1 cellular context compared by ENCODE assay signal in the genomic region with DNA sequence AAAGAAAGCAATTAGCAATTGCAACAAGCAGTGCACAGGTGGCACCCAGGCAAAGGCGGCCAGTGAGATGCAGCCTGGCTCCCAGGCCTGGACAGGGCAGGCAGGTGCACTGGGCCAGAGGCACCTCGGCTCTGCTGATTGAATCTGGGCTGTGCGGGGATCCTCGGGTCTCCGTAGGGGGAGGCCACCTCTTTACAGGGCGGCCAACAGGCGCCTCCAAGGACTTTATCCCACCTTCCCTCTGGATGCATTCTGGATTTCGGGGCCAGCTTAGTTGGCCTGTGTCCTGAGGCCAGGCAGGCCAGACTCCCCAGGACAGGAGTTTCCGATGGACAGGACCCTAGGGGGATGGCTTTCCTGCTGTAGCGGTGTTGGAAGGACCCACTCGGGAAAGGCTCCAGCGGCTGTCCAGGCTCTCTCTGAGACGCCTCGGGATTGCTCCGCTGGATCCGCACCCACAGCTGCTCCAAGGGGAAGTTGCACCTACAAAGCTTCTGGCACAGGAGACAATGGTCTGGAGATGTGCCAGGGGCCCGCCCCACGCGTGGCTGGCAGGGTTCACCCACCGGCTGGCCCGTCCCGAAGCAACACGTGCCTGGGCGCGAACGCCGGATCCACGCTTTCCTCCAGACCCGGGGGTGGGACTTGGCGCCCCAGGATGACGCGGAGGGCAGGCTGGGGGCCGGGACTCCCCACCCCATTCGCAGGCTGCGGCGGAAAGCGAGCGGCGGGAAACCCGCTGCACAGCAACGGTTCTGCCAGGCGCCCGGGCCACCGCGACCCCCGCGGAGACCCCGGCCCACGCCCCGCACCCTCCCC.
A peak's percentile ranks its signal among the peaks of the same experiment; 100 is the strongest.
TF ChIP-seq lines count a peak whose summit lies in the region.

No MANE protein-coding gene starts in this region.

TF ChIP-seq in HepG2, 621 proteins besides CTCF, POLR2A, EP300 and RAD21 (continued from another document and continues in another):
- TF ChIP-seq HNF4G (IDR thresholded peaks at IDR 0.05; ENCODE audit: borderline replicate concordance, low read depth, low read length), result no peak
- no peak for TF ChIP-seq HNF4G (CRISPR knock-in tag; IDR thresholded peaks at IDR 0.05; ENCODE audit: borderline replicate concordance, low read depth)
- TF ChIP-seq ZEB1 (IDR thresholded peaks at IDR 0.05; ENCODE audit: insufficient replicate concordance, low read depth), result no peak
- TF ChIP-seq YEATS2 (CRISPR knock-in tag; IDR thresholded peaks at IDR 0.05; ENCODE audit: borderline replicate concordance), result 0 out of 2 replicates have a peak, but pooled peaks have one; percentile 58
- no peak for TF ChIP-seq HNRNPUL1 (IDR thresholded peaks at IDR 0.05; ENCODE audit: low read depth, low read length)
- TF ChIP-seq, protein P1, sequence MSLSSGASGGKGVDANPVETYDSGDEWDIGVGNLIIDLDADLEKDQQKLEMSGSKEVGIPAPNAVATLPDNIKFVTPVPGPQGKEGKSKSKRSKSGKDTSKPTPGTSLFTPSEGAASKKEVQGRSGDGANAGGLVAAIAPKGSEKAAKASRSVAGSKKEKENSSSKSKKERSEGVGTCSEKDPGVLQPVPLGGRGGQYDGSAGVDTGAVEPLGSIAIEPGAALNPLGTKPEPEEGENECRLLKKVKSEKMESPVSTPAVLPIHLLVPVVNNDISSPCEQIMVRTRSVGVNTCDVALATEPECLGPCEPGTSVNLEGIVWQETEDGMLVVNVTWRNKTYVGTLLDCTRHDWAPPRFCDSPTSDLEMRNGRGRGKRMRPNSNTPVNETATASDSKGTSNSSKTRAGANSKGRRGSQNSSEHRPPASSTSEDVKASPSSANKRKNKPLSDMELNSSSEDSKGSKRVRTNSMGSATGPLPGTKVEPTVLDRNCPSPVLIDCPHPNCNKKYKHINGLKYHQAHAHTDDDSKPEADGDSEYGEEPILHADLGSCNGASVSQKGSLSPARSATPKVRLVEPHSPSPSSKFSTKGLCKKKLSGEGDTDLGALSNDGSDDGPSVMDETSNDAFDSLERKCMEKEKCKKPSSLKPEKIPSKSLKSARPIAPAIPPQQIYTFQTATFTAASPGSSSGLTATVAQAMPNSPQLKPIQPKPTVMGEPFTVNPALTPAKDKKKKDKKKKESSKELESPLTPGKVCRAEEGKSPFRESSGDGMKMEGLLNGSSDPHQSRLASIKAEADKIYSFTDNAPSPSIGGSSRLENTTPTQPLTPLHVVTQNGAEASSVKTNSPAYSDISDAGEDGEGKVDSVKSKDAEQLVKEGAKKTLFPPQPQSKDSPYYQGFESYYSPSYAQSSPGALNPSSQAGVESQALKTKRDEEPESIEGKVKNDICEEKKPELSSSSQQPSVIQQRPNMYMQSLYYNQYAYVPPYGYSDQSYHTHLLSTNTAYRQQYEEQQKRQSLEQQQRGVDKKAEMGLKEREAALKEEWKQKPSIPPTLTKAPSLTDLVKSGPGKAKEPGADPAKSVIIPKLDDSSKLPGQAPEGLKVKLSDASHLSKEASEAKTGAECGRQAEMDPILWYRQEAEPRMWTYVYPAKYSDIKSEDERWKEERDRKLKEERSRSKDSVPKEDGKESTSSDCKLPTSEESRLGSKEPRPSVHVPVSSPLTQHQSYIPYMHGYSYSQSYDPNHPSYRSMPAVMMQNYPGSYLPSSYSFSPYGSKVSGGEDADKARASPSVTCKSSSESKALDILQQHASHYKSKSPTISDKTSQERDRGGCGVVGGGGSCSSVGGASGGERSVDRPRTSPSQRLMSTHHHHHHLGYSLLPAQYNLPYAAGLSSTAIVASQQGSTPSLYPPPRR (CRISPR knock-in tag; IDR thresholded peaks at IDR 0.05; ENCODE audit: borderline replicate concordance), result peak; percentile 15; the same call in 1 of the 2 replicates
- TF ChIP-seq LBX2 (CRISPR knock-in tag; IDR thresholded peaks at IDR 0.05; ENCODE audit: borderline replicate concordance), result peak; percentile 66; the same call in 1 of the 2 replicates
- no peak for TF ChIP-seq MBD4 (IDR thresholded peaks at IDR 0.05; ENCODE audit: borderline replicate concordance, low read length)
- 0 out of 2 replicates have a peak, but pooled peaks have one; percentile 45 for TF ChIP-seq ZNF83 (CRISPR knock-in tag; IDR thresholded peaks at IDR 0.05; ENCODE audit: borderline replicate concordance)
- no peak for TF ChIP-seq FOXO4 (CRISPR knock-in tag; conservative IDR thresholded peaks at IDR 0.05)
- TF ChIP-seq ZNF841 (CRISPR knock-in tag; IDR thresholded peaks at IDR 0.05; ENCODE audit: borderline replicate concordance), result no peak
- no peak for TF ChIP-seq SOX5 (CRISPR knock-in tag; IDR thresholded peaks at IDR 0.05; ENCODE audit: borderline replicate concordance)
- TF ChIP-seq, protein P2, sequence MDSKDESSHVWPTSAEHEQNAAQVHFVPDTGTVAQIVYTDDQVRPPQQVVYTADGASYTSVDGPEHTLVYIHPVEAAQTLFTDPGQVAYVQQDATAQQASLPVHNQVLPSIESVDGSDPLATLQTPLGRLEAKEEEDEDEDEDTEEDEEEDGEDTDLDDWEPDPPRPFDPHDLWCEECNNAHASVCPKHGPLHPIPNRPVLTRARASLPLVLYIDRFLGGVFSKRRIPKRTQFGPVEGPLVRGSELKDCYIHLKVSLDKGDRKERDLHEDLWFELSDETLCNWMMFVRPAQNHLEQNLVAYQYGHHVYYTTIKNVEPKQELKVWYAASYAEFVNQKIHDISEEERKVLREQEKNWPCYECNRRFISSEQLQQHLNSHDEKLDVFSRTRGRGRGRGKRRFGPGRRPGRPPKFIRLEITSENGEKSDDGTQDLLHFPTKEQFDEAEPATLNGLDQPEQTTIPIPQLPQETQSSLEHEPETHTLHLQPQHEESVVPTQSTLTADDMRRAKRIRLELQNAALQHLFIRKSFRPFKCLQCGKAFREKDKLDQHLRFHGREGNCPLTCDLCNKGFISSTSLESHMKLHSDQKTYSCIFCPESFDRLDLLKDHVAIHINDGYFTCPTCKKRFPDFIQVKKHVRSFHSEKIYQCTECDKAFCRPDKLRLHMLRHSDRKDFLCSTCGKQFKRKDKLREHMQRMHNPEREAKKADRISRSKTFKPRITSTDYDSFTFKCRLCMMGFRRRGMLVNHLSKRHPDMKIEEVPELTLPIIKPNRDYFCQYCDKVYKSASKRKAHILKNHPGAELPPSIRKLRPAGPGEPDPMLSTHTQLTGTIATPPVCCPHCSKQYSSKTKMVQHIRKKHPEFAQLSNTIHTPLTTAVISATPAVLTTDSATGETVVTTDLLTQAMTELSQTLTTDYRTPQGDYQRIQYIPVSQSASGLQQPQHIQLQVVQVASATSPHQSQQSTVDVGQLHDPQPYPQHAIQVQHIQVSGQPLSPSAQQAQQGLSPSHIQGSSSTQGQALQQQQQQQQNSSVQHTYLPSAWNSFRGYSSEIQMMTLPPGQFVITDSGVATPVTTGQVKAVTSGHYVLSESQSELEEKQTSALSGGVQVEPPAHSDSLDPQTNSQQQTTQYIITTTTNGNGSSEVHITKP (CRISPR knock-in tag; IDR thresholded peaks at IDR 0.05; ENCODE audit: low read depth), result 0 out of 2 replicates have a peak, but pooled peaks have one; percentile 27
- TF ChIP-seq ZNF614 (CRISPR knock-in tag; IDR thresholded peaks at IDR 0.05; ENCODE audit: borderline replicate concordance), result 0 out of 2 replicates have a peak, but pooled peaks have one; percentile 28
- peak; percentile 92 for TF ChIP-seq PRDM15 (CRISPR knock-in tag; IDR thresholded peaks at IDR 0.05)
- TF ChIP-seq ZFP36L1 (CRISPR knock-in tag; IDR thresholded peaks at IDR 0.05), result no peak
- TF ChIP-seq, protein P3, sequence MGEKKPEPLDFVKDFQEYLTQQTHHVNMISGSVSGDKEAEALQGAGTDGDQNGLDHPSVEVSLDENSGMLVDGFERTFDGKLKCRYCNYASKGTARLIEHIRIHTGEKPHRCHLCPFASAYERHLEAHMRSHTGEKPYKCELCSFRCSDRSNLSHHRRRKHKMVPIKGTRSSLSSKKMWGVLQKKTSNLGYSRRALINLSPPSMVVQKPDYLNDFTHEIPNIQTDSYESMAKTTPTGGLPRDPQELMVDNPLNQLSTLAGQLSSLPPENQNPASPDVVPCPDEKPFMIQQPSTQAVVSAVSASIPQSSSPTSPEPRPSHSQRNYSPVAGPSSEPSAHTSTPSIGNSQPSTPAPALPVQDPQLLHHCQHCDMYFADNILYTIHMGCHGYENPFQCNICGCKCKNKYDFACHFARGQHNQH (CRISPR knock-in tag; IDR thresholded peaks at IDR 0.05), result peak; percentile 43; the same call in 1 of the 2 replicates
- no peak for TF ChIP-seq ZNF572 (CRISPR knock-in tag; IDR thresholded peaks at IDR 0.05)
- peak; percentile 90 for TF ChIP-seq DMAP1 (CRISPR knock-in tag; IDR thresholded peaks at IDR 0.05)
- TF ChIP-seq ZNF124 (CRISPR knock-in tag; IDR thresholded peaks at IDR 0.05), result no peak
- TF ChIP-seq, protein P4, sequence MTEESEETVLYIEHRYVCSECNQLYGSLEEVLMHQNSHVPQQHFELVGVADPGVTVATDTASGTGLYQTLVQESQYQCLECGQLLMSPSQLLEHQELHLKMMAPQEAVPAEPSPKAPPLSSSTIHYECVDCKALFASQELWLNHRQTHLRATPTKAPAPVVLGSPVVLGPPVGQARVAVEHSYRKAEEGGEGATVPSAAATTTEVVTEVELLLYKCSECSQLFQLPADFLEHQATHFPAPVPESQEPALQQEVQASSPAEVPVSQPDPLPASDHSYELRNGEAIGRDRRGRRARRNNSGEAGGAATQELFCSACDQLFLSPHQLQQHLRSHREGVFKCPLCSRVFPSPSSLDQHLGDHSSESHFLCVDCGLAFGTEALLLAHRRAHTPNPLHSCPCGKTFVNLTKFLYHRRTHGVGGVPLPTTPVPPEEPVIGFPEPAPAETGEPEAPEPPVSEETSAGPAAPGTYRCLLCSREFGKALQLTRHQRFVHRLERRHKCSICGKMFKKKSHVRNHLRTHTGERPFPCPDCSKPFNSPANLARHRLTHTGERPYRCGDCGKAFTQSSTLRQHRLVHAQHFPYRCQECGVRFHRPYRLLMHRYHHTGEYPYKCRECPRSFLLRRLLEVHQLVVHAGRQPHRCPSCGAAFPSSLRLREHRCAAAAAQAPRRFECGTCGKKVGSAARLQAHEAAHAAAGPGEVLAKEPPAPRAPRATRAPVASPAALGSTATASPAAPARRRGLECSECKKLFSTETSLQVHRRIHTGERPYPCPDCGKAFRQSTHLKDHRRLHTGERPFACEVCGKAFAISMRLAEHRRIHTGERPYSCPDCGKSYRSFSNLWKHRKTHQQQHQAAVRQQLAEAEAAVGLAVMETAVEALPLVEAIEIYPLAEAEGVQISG (CRISPR knock-in tag; IDR thresholded peaks at IDR 0.05), result peak; percentile 27
- TF ChIP-seq MTERF4 (CRISPR knock-in tag; IDR thresholded peaks at IDR 0.05), result peak; percentile 77; the same call in 1 of the 2 replicates
- TF ChIP-seq, protein P5, sequence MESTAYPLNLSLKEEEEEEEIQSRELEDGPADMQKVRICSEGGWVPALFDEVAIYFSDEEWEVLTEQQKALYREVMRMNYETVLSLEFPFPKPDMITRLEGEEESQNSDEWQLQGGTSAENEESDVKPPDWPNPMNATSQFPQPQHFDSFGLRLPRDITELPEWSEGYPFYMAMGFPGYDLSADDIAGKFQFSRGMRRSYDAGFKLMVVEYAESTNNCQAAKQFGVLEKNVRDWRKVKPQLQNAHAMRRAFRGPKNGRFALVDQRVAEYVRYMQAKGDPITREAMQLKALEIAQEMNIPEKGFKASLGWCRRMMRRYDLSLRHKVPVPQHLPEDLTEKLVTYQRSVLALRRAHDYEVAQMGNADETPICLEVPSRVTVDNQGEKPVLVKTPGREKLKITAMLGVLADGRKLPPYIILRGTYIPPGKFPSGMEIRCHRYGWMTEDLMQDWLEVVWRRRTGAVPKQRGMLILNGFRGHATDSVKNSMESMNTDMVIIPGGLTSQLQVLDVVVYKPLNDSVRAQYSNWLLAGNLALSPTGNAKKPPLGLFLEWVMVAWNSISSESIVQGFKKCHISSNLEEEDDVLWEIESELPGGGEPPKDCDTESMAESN (CRISPR knock-in tag; conservative IDR thresholded peaks at IDR 0.05), result no peak
